In genomic region chr2:68320118-68320641, GRCh38 we compare ENCODE assay signal across 8 cellular contexts. TPM values are rescaled to one million over a fixed set of nuclear protein-coding genes. Genes with fewer than 3 reads are reported as not detected.
DNase-seq lines count a peak whose midpoint lies in the region; ATAC-seq and TF ChIP-seq lines count a peak whose summit lies in the region.

No MANE protein-coding gene starts in this region.

- H3K36me3 ChIP-seq in DOHH2 (ENCODE audit: control insufficient read depth, low read length) (no peaks in the 10 kb centered on the region), iPS DF 6.9 (ENCODE audit: control insufficient read depth, insufficient read depth, low read length) (no peaks in the 10 kb centered on the region), gastrocnemius medialis (no peaks in the 10 kb centered on the region)

- no peaks in the 10 kb centered on the region for H4K20me1 ChIP-seq in DOHH2 (ENCODE audit: control insufficient read depth, insufficient read depth, low read depth, low read length)

- H3K4me1 Mint-ChIP-seq in activated naive CD8-positive, alpha-beta T cell treated with anti-CD3 and anti-CD28 coated beads for 36 hours, result peaks cover 4% of the 10 kb centered on the region

- H3K27me3 Mint-ChIP-seq in activated naive CD8-positive, alpha-beta T cell treated with anti-CD3 and anti-CD28 coated beads for 36 hours, result peaks cover 81% of the 10 kb centered on the region

- no peak for TF ChIP-seq CTCF in DOHH2 (IDR thresholded peaks at IDR 0.05; ENCODE audit: low read depth, low read length, poor library complexity, severe bottlenecking)
- no peak for TF ChIP-seq CTCF in gastrocnemius medialis (IDR thresholded peaks at IDR 0.05 in 4 of 5, conservative IDR thresholded peaks at IDR 0.05 in 1 of 5)

- H3K27ac ChIP-seq in DOHH2 (ENCODE audit: low read depth, low read length), result no peak overlapping the region
- no peak overlapping the region for H3K27ac ChIP-seq in iPS DF 6.9 (ENCODE audit: low read length)
- peak overlapping the region; percentile 80 to 88 (median 88) for H3K27ac ChIP-seq in gastrocnemius medialis

- in situ Hi-C loops in gastrocnemius medialis (cut with MboI; ENCODE audit: low sequenced_read_pairs in 4 of 4), result no loop called here

- H3K79me2 ChIP-seq in DOHH2 (ENCODE audit: control insufficient read depth, low read length), result no peaks in the 10 kb centered on the region

- ATAC-seq in gastrocnemius medialis (no peak), HG02970 (IDR thresholded peaks at IDR 0.05; ENCODE audit: low FRiP score, unreplicated experiment) (no peak)

- H3K4me3 ChIP-seq in DOHH2 (ENCODE audit: low read length), result peak overlapping the region; percentile 72
- peak overlapping the region; percentile 67; the same call in 1 of the 2 replicates for H3K4me3 ChIP-seq in iPS DF 6.9 (ENCODE audit: low read length)
- peak overlapping the region; percentile 68 to 90 (median 78) for H3K4me3 ChIP-seq in gastrocnemius medialis

- H3K4me3 Mint-ChIP-seq in activated naive CD8-positive, alpha-beta T cell treated with anti-CD3 and anti-CD28 coated beads for 36 hours, result peak overlapping the region; percentile 48

- H3K27me3 ChIP-seq in DOHH2 (ENCODE audit: control insufficient read depth, low read length) (peaks cover 25% of the 10 kb centered on the region), iPS DF 6.9 (ENCODE audit: control insufficient read depth, insufficient read depth, low read length) (peaks cover 13% of the 10 kb centered on the region; the same call in 1 of the 2 replicates), gastrocnemius medialis (no peaks in the 10 kb centered on the region)

- H3K4me2 ChIP-seq in DOHH2 (ENCODE audit: low read length), result peak overlapping the region; percentile 76

- no peaks in the 10 kb centered on the region for H3K36me3 Mint-ChIP-seq in activated naive CD8-positive, alpha-beta T cell treated with anti-CD3 and anti-CD28 coated beads for 36 hours

- no peaks in the 10 kb centered on the region for H3K9me2 ChIP-seq in DOHH2 (replicated peaks; ENCODE audit: control insufficient read depth, low read length)

- H3K4me1 ChIP-seq in DOHH2 (ENCODE audit: control insufficient read depth, low read length) (peaks cover 14% of the 10 kb centered on the region), iPS DF 6.9 (ENCODE audit: control insufficient read depth, insufficient read depth, low read length) (no peaks in the 10 kb centered on the region), gastrocnemius medialis (peaks cover 0 to 17% of the 10 kb centered on the region in 2 donors)

- no peaks in the 10 kb centered on the region for H3K9me3 Mint-ChIP-seq in activated naive CD8-positive, alpha-beta T cell treated with anti-CD3 and anti-CD28 coated beads for 36 hours

- H3K27ac Mint-ChIP-seq in activated naive CD8-positive, alpha-beta T cell treated with anti-CD3 and anti-CD28 coated beads for 36 hours, result no peak overlapping the region

- peak; percentile 82 for DNase-seq in NCI-H1694 treated with DMSO at 0.1 percent for 48 hours (lab: John Stamatoyannopoulos, UW)
- DNase-seq in activated naive CD8-positive, alpha-beta T cell treated with anti-CD3 and anti-CD28 coated beads for 36 hours, result no peak
- no peak for DNase-seq in iPS DF 6.9 (ENCODE audit: low read depth, low spot score)
- no peak for DNase-seq in gastrocnemius medialis
- DNase-seq in dedifferentiated amniotic fluid mesenchymal stem cell (ENCODE audit: extremely low spot score), result no peak
- no peak for DNase-seq in cerebellar nuclear complex (lab: John Stamatoyannopoulos, UW)

- no peaks in the 10 kb centered on the region for H3F3A ChIP-seq in DOHH2 (ENCODE audit: control insufficient read depth, insufficient read depth)

- intact Hi-C loops in gastrocnemius medialis (cut with DNase I; ENCODE audit: low total_unique reads), result no loop called here

- no peak for TF ChIP-seq POLR2A in gastrocnemius medialis (IDR thresholded peaks at IDR 0.05)

- WGBS in iPS DF 6.9 (ENCODE audit: insufficient coverage, insufficient read length), result no CpG with 5 or more reads among the region's 11 CpGs

- H3K9me3 ChIP-seq in DOHH2 (ENCODE audit: control insufficient read depth, insufficient read depth, low read length) (no peaks in the 10 kb centered on the region), iPS DF 6.9 (ENCODE audit: control insufficient read depth, insufficient read depth, low read length) (no peaks in the 10 kb centered on the region), gastrocnemius medialis (no peaks in the 10 kb centered on the region)

RNA-seq across cellular contexts. Expression of gene CNRIP1, which starts 0.4 kb away (rescaled TPM):
- not detected for total RNA-seq in activated naive CD8-positive, alpha-beta T cell treated with anti-CD3 and anti-CD28 coated beads for 36 hours
- 1 to 10 TPM; 4.7 to 7.6 (median 6.5) TPM for total RNA-seq in gastrocnemius medialis

RNA-seq across cellular contexts. Expression of gene PLEK, which starts 44.9 kb away (rescaled TPM):
- 1 to 10 TPM; 2.2 to 2.3 TPM for total RNA-seq in activated naive CD8-positive, alpha-beta T cell treated with anti-CD3 and anti-CD28 coated beads for 36 hours
- 1 to 10 TPM in 3 of 4 donors, under 1 TPM in 1; 0.68 to 4.7 (median 2.2) TPM for total RNA-seq in gastrocnemius medialis

Comparison
In these comparisons a context has a peak if more than half of its experiments do, and no peak if none do; other contexts are left out.
1. H3K27ac ChIP-seq: peak in gastrocnemius medialis (4 of 4); none in DOHH2 (single experiment) and iPS DF 6.9 (single experiment).
2. RNA of gene CNRIP1, which starts 0.4 kb away (total RNA-seq): 4.7 to 7.6 TPM in gastrocnemius medialis; not detected in activated naive CD8-positive, alpha-beta T cell treated with anti-CD3 and anti-CD28 coated beads for 36 hours; every median in the first group is over 4 times any median in the second.
3. Peak in every context shown above with its lines, with median percentiles within 50 percentile points of each other: H3K4me3 ChIP-seq.